Comparison of ENCODE assay signal across 1 cellular context in genomic region chr11:1762537-1763302, GRCh38.
TF ChIP-seq lines count a peak whose summit lies in the region.

No MANE protein-coding gene starts in this region.

TF ChIP-seq in HepG2, 621 proteins besides CTCF, POLR2A, EP300 and RAD21 (continues in another document):
- 0 out of 2 replicates have a peak, but pooled peaks have one; percentile 38 for TF ChIP-seq TFDP2 (CRISPR knock-in tag; IDR thresholded peaks at IDR 0.05)
- 0 out of 2 replicates have a peak, but pooled peaks have one; percentile 34 for TF ChIP-seq ZNF281 (CRISPR knock-in tag; IDR thresholded peaks at IDR 0.05; ENCODE audit: borderline replicate concordance)
- no peak for TF ChIP-seq HDAC6 (IDR thresholded peaks at IDR 0.05; ENCODE audit: low read depth, low read length)
- peak; percentile 48; the same call in 1 of the 2 replicates for TF ChIP-seq MIXL1 (CRISPR knock-in tag; IDR thresholded peaks at IDR 0.05)
- TF ChIP-seq NRL (CRISPR knock-in tag; IDR thresholded peaks at IDR 0.05; ENCODE audit: borderline replicate concordance) = no peak
- TF ChIP-seq YEATS4 (CRISPR knock-in tag; IDR thresholded peaks at IDR 0.05; ENCODE audit: borderline replicate concordance) = 0 out of 2 replicates have a peak, but pooled peaks have one; percentile 11
- TF ChIP-seq FLYWCH1 (CRISPR knock-in tag; IDR thresholded peaks at IDR 0.05) = no peak
- no peak for TF ChIP-seq TBX3 (IDR thresholded peaks at IDR 0.05; ENCODE audit: borderline replicate concordance)
- TF ChIP-seq AKAP8 (CRISPR knock-in tag; IDR thresholded peaks at IDR 0.05) = peak; percentile 57; the same call in 1 of the 2 replicates
- TF ChIP-seq ZNF224 (CRISPR knock-in tag; IDR thresholded peaks at IDR 0.05) = no peak
- TF ChIP-seq KLF6 (CRISPR knock-in tag; IDR thresholded peaks at IDR 0.05) = 0 out of 2 replicates have a peak, but pooled peaks have one; percentile 30
- peak; percentile 75 for TF ChIP-seq ARID5B (CRISPR knock-in tag; IDR thresholded peaks at IDR 0.05)
- TF ChIP-seq PCBP2 (optimal IDR thresholded peaks at IDR 0.05; ENCODE audit: low read depth, low read length, poor library complexity, severe bottlenecking) = no peak
- TF ChIP-seq RARA (CRISPR knock-in tag; IDR thresholded peaks at IDR 0.05) = peak; percentile 76
- TF ChIP-seq CEBPB (IDR thresholded peaks at IDR 0.05; ENCODE audit: borderline replicate concordance, low read depth, low read length) = peak; percentile 90; the same call in 1 of the 2 replicates
- TF ChIP-seq SP5 (CRISPR knock-in tag; IDR thresholded peaks at IDR 0.05; ENCODE audit: borderline replicate concordance, low read depth) = peak; percentile 73; the same call in 1 of the 2 replicates
- no peak for TF ChIP-seq ATF2 (CRISPR knock-in tag; IDR thresholded peaks at IDR 0.05)
- peak; percentile 81; the same call in 1 of the 2 replicates for TF ChIP-seq ETV5 (CRISPR knock-in tag; IDR thresholded peaks at IDR 0.05; ENCODE audit: borderline replicate concordance)
- TF ChIP-seq ZNF431 (CRISPR knock-in tag; IDR thresholded peaks at IDR 0.05; ENCODE audit: borderline replicate concordance, low read depth) = 0 out of 2 replicates have a peak, but pooled peaks have one; percentile 51
- TF ChIP-seq HNF1A (IDR thresholded peaks at IDR 0.05; ENCODE audit: low read depth) = no peak
- peak; percentile 28; the same call in 1 of the 2 replicates for TF ChIP-seq HNF1A (CRISPR knock-in tag; IDR thresholded peaks at IDR 0.05; ENCODE audit: borderline replicate concordance)
- peak; percentile 50 for TF ChIP-seq FOSL2 (CRISPR knock-in tag; IDR thresholded peaks at IDR 0.05)
- TF ChIP-seq FOXA3 (CRISPR knock-in tag; IDR thresholded peaks at IDR 0.05) = 0 out of 2 replicates have a peak, but pooled peaks have one; percentile 24
- TF ChIP-seq HDAC1 (CRISPR knock-in tag; IDR thresholded peaks at IDR 0.05) = peak; percentile 65
- peak; percentile 73; the same call in 1 of the 2 replicates for TF ChIP-seq ARID4A (CRISPR knock-in tag; IDR thresholded peaks at IDR 0.05; ENCODE audit: borderline replicate concordance)
- TF ChIP-seq CCDC6 (CRISPR knock-in tag; IDR thresholded peaks at IDR 0.05) = no peak
- TF ChIP-seq ZNF678 (CRISPR knock-in tag; IDR thresholded peaks at IDR 0.05) = no peak
- TF ChIP-seq FOXO1 (CRISPR knock-in tag; IDR thresholded peaks at IDR 0.05) = no peak
- no peak for TF ChIP-seq ZNF33B (CRISPR knock-in tag; IDR thresholded peaks at IDR 0.05)
- TF ChIP-seq GRHL1 (CRISPR knock-in tag; conservative IDR thresholded peaks at IDR 0.05) = no peak
- TF ChIP-seq YEATS2 (CRISPR knock-in tag; IDR thresholded peaks at IDR 0.05; ENCODE audit: borderline replicate concordance) = peak; percentile 53; the same call in 1 of the 2 replicates
- TF ChIP-seq KMT2B (CRISPR knock-in tag; IDR thresholded peaks at IDR 0.05) = 0 out of 2 replicates have a peak, but pooled peaks have one; percentile 18
- TF ChIP-seq TAF1 (CRISPR knock-in tag; IDR thresholded peaks at IDR 0.05) = peak; percentile 52; the same call in 1 of the 2 replicates
- TF ChIP-seq AGO2 (optimal IDR thresholded peaks at IDR 0.05; ENCODE audit: low read depth, low read length) = peak; percentile 6
- TF ChIP-seq SMAD3 (CRISPR knock-in tag; IDR thresholded peaks at IDR 0.05) = 0 out of 2 replicates have a peak, but pooled peaks have one; percentile 38
- no peak for TF ChIP-seq ZEB1 (IDR thresholded peaks at IDR 0.05; ENCODE audit: insufficient replicate concordance, low read depth)
- no peak for TF ChIP-seq CCAR2 (optimal IDR thresholded peaks at IDR 0.05; ENCODE audit: low read depth, low read length)
- TF ChIP-seq ZNF547 (CRISPR knock-in tag; IDR thresholded peaks at IDR 0.05) = no peak
- peak; percentile 64 for TF ChIP-seq GATAD1 (CRISPR knock-in tag; IDR thresholded peaks at IDR 0.05)
- TF ChIP-seq ELF3 (CRISPR knock-in tag; IDR thresholded peaks at IDR 0.05) = peak; percentile 96
- no peak; the same call in 1 of the 2 replicates for TF ChIP-seq HOXA3 (CRISPR knock-in tag; IDR thresholded peaks at IDR 0.05)
